Comparison of ENCODE assay signal across 1 cellular context in genomic region chr4:163665521-163666334, GRCh38.
TF ChIP-seq lines count a peak whose summit lies in the region.

No MANE protein-coding gene starts in this region.

TF ChIP-seq in SK-N-SH treated with all-trans-retinoic acid at 6 μM for 48 hours, 23 proteins besides CTCF, POLR2A, EP300 and RAD21 (continued from another document):
- TF ChIP-seq CREB5 (CRISPR knock-in tag; IDR thresholded peaks at IDR 0.05; ENCODE audit: low read depth) (no peak), ARNTL (CRISPR knock-in tag; IDR thresholded peaks at IDR 0.05; ENCODE audit: borderline replicate concordance, low read depth) (no peak), PPARA (CRISPR knock-in tag; IDR thresholded peaks at IDR 0.05; ENCODE audit: borderline replicate concordance) (no peak), ESRRG (CRISPR knock-in tag; IDR thresholded peaks at IDR 0.05) (no peak), ZC3H10 (CRISPR knock-in tag; IDR thresholded peaks at IDR 0.05) (no peak), POU6F1 (CRISPR knock-in tag; IDR thresholded peaks at IDR 0.05; ENCODE audit: borderline replicate concordance, low read depth) (no peak)
